In the genomic region with DNA sequence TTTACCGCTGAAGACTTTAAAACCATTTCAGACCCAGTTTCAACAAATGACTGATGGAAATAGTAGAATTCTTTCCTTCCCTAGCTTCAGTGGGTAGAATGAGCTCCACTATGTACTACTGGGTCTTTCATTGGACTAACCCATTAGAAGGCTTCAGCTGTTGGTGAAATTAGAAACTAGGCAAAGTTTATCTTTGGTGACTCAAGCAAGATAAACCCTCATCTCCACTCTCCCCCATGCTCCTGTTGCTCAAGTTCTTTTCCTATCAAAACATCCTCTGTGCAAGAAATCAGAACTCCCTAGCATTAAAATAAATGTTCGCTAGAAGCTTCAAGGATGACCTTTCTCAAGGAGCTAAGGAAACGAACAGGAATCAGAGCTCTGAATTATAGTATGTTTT, we compare ENCODE assay signal across 33 cellular contexts.
DNase-seq lines count a peak whose midpoint lies in the region; FAIRE-seq and TF ChIP-seq lines count a peak whose summit lies in the region.
"Had no signal": no experiment of that assay in that cellular context is flagged by ENCODE, and none has a peak within 500 bp of the region (broad histone marks: within the 10 kb centered on the region; RNA-seq: fewer than 3 reads in every experiment).

No MANE protein-coding gene starts in this region.

- no peak overlapping the region for H3K27ac ChIP-seq in effector memory CD4-positive, alpha-beta T cell (ENCODE audit: insufficient read depth, low read length, poor library complexity, severe bottlenecking)
- H3K27ac ChIP-seq: cardiac muscle cell, GM23248 had no signal

- H3K4me3 Mint-ChIP-seq in osteocyte (ENCODE audit: unreplicated experiment) (no peak overlapping the region), chondrocyte (ENCODE audit: unreplicated experiment) (no peak overlapping the region)
- H3K4me3 Mint-ChIP-seq: activated CD4-positive, alpha-beta T cell treated with anti-CD3 and anti-CD28 coated beads, Interleukin-2, amount 10 ng/mL, durations not matched to agents 24 days and 14 days; activated naive CD8-positive, alpha-beta T cell; effector memory CD8-positive, alpha-beta T cell had no signal

- no peak for TF ChIP-seq POLR2A in H54 (IDR thresholded peaks at IDR 0.05; ENCODE audit: low read depth, low read length)

- FAIRE-seq in H54 (lab: Jason Lieb, UNC) (peak; percentile 76), RCC 7860 (lab: Jason Lieb, UNC) (no peak)
- FAIRE-seq: frontal cortex had no signal

- no peaks in the 10 kb centered on the region for H3K36me3 ChIP-seq in effector memory CD4-positive, alpha-beta T cell (ENCODE audit: control insufficient read depth, insufficient read depth, low read length)
- H3K36me3 ChIP-seq: cardiac muscle cell had no signal

- no peaks in the 10 kb centered on the region for H3K9me3 Mint-ChIP-seq in osteocyte (ENCODE audit: unreplicated experiment)
- H3K9me3 Mint-ChIP-seq in chondrocyte (ENCODE audit: low read depth) = no peaks in the 10 kb centered on the region
- H3K9me3 Mint-ChIP-seq: activated CD4-positive, alpha-beta T cell treated with anti-CD3 and anti-CD28 coated beads, Interleukin-2, amount 10 ng/mL, durations not matched to agents 24 days and 14 days had no signal

- DNase-seq in H54 (ENCODE audit: insufficient read length, low spot score) (no peak), RCC 7860 (ENCODE audit: low spot score) (peak; percentile 25), fibroblast of villous mesenchyme (ENCODE audit: low read depth) (peak; percentile 30), osteocyte (ENCODE audit: extremely low spot score, unreplicated experiment) (no peak), chondrocyte (ENCODE audit: low spot score) (no peak), NCI-H1105 (lab: John Stamatoyannopoulos, UW) (no peak), NCI-H2196 treated with DMSO at 0.1 percent for 48 hours (lab: John Stamatoyannopoulos, UW; ENCODE audit: unreplicated experiment) (no peak)
- DNase-seq in effector memory CD4-positive, alpha-beta T cell = no peak
- DNase-seq: activated CD4-positive, alpha-beta T cell treated with anti-CD3 and anti-CD28 coated beads, Interleukin-2, amount 10 ng/mL, durations not matched to agents 24 days and 14 days; activated effector memory CD4-positive, alpha-beta T cell treated with Interleukin-2 at 50 U/mL for 16 hours; anterior cingulate cortex; C1 segment of cervical spinal cord; cortex of kidney; DMS79 treated with DMSO at 0.1 percent for 48 hours; effector memory CD8-positive, alpha-beta T cell; GM23248; hippocampal formation; KBM-7; left colon; mammary epithelial cell; MM.1S; NCI-H1417; NCI-H2029; NCI-H526; NK-92 treated with Interleukin-12 subunit alpha and Interleukin-12 subunit beta, amount 100 ng/mL, for 24 hours; SIG-M5; stimulated activated CD4-positive, alpha-beta T cell treated with anti-CD3 and anti-CD28 coated beads, Interleukin-1b, Interleukin-23, amount 100 ng/mL, for 48 hours; stimulated activated naive CD8-positive, alpha-beta T cell treated with anti-CD3 and anti-CD28 coated beads, Interleukin-15, Interleukin-2, amounts not matched to agents 100 U/mL and 50 U/mL, for 24 hours; SW 1271 had no signal

- no peaks in the 10 kb centered on the region for H3K4me1 ChIP-seq in effector memory CD4-positive, alpha-beta T cell (ENCODE audit: control insufficient read depth, insufficient read depth, low read length, poor library complexity, severe bottlenecking)

- H3K4me3 ChIP-seq in fibroblast of villous mesenchyme (ENCODE audit: low read depth, low read length) = no peak overlapping the region
- no peak overlapping the region for H3K4me3 ChIP-seq in effector memory CD4-positive, alpha-beta T cell (ENCODE audit: insufficient read depth, low read depth, low read length, poor library complexity, severe bottlenecking)
- H3K4me3 ChIP-seq: cardiac muscle cell, GM23248, smooth muscle cell had no signal

- no peaks in the 10 kb centered on the region for H3K27me3 ChIP-seq in effector memory CD4-positive, alpha-beta T cell (replicated peaks; ENCODE audit: control insufficient read depth, insufficient read depth, low read length, poor library complexity, severe bottlenecking)
- H3K27me3 ChIP-seq: cardiac muscle cell had no signal

- no peaks in the 10 kb centered on the region for H3K9me3 ChIP-seq in effector memory CD4-positive, alpha-beta T cell (ENCODE audit: control insufficient read depth, low read length)

- H3K4me1 Mint-ChIP-seq in osteocyte (ENCODE audit: unreplicated experiment) (peaks cover 40% of the 10 kb centered on the region), chondrocyte (ENCODE audit: low read depth) (peaks cover 38% of the 10 kb centered on the region)
- H3K4me1 Mint-ChIP-seq: activated CD4-positive, alpha-beta T cell treated with anti-CD3 and anti-CD28 coated beads, Interleukin-2, amount 10 ng/mL, durations not matched to agents 24 days and 14 days had no signal

- H3K27me3 Mint-ChIP-seq in osteocyte (ENCODE audit: unreplicated experiment) (no peaks in the 10 kb centered on the region), chondrocyte (ENCODE audit: low read depth) (no peaks in the 10 kb centered on the region)
- H3K27me3 Mint-ChIP-seq: activated CD4-positive, alpha-beta T cell treated with anti-CD3 and anti-CD28 coated beads, Interleukin-2, amount 10 ng/mL, durations not matched to agents 24 days and 14 days; activated naive CD8-positive, alpha-beta T cell had no signal

- peak overlapping the region; percentile 15 for H3K27ac Mint-ChIP-seq in osteocyte (ENCODE audit: unreplicated experiment)
- H3K27ac Mint-ChIP-seq in chondrocyte (ENCODE audit: unreplicated experiment) = no peak overlapping the region
- H3K27ac Mint-ChIP-seq: activated CD4-positive, alpha-beta T cell treated with anti-CD3 and anti-CD28 coated beads, Interleukin-2, amount 10 ng/mL, durations not matched to agents 24 days and 14 days; activated naive CD8-positive, alpha-beta T cell; effector memory CD8-positive, alpha-beta T cell had no signal

- H3K36me3 Mint-ChIP-seq in osteocyte (ENCODE audit: unreplicated experiment) (peaks cover 8% of the 10 kb centered on the region), chondrocyte (ENCODE audit: low read depth) (no peaks in the 10 kb centered on the region)
- H3K36me3 Mint-ChIP-seq: activated naive CD8-positive, alpha-beta T cell had no signal

- TF ChIP-seq CTCF in fibroblast of villous mesenchyme (IDR thresholded peaks at IDR 0.05; ENCODE audit: insufficient read depth, low read depth, low read length) (no peak), osteocyte (IDR thresholded peaks at IDR 0.05) (no peak), chondrocyte (IDR thresholded peaks at IDR 0.05) (no peak)

Comparison
In these comparisons a context has a peak if more than half of its experiments do, and no peak if none do; other contexts are left out.
1. DNase-seq: peak in RCC 7860 (single experiment) and fibroblast of villous mesenchyme (single experiment); none in H54 (single experiment), osteocyte (single experiment), chondrocyte (single experiment), effector memory CD4-positive, alpha-beta T cell (0 of 3), NCI-H1105 (single experiment) and NCI-H2196 treated with DMSO at 0.1 percent for 48 hours (single experiment).